15 cellular contexts compared by ENCODE assay signal in the genomic region with DNA sequence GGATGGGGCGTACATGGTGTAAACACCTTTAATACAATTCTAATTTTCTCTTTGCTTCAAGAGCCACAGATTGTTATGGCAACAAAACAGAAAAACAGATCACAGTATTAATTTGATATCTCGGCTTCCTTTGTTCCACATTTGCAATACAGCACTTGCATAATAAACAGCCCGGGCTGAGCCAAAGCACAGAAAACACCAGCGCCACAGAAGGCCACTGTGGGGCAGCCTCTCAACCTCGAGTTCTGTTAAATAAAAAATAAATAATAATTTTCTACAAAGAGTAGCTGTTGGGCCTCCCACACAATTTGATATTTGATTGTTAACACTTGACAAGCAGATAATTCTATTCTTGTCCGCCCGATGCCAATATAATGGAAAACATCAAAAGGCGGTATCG.
"Had no signal": no experiment of that assay in that cellular context is flagged by ENCODE, and none has a peak within 500 bp of the region (broad histone marks: within the 10 kb centered on the region; RNA-seq: fewer than 3 reads in every experiment).

No MANE protein-coding gene starts in this region.

- H3K27ac Mint-ChIP-seq: activated naive CD4-positive, alpha-beta T cell treated with anti-CD3 and anti-CD28 coated beads, Interleukin-2, amount 10 ng/mL, durations not matched to agents 7 days and 5 days; activated T-helper 17 cell treated with anti-CD3 and anti-CD28 coated beads, Interleukin-2, amount 50 U/mL, for 72 hours; mesothelial cell of epicardium; stimulated activated memory B cell treated with anti-CD40 and anti-IgM and Interleukin-4, amounts not matched to agents 10 μg/mL and 1 μg/mL and 100 μg/mL, for 72 hours had no signal

- H3K4me1 ChIP-seq: esophagus muscularis mucosa, tibial artery, vagina had no signal

- H3K4me1 Mint-ChIP-seq: activated naive CD4-positive, alpha-beta T cell treated with anti-CD3 and anti-CD28 coated beads, Interleukin-2, amount 10 ng/mL, durations not matched to agents 7 days and 5 days; activated T-helper 17 cell treated with anti-CD3 and anti-CD28 coated beads, Interleukin-2, amount 50 U/mL, for 72 hours; mesothelial cell of epicardium; stimulated activated memory B cell treated with anti-CD40 and anti-IgM and Interleukin-4, amounts not matched to agents 10 μg/mL and 1 μg/mL and 100 μg/mL, for 72 hours had no signal

- H3K27me3 ChIP-seq: esophagus muscularis mucosa, tibial artery, vagina had no signal

- ATAC-seq: stimulated activated memory B cell treated with anti-CD40 and anti-IgM and Interleukin-4, amounts not matched to agents 10 μg/mL and 1 μg/mL and 100 μg/mL, for 72 hours had no signal

- H3K27me3 Mint-ChIP-seq: activated T-helper 17 cell treated with anti-CD3 and anti-CD28 coated beads, Interleukin-2, amount 50 U/mL, for 72 hours had no signal

- H3K4me3 ChIP-seq: coronary artery, esophagus muscularis mucosa, tibial artery, vagina had no signal

- H3K9me3 ChIP-seq: esophagus muscularis mucosa, vagina had no signal

- H3K36me3 Mint-ChIP-seq: activated naive CD4-positive, alpha-beta T cell treated with anti-CD3 and anti-CD28 coated beads, Interleukin-2, amount 10 ng/mL, durations not matched to agents 7 days and 5 days; mesothelial cell of epicardium; stimulated activated memory B cell treated with anti-CD40 and anti-IgM and Interleukin-4, amounts not matched to agents 10 μg/mL and 1 μg/mL and 100 μg/mL, for 72 hours had no signal

- H3K4me3 Mint-ChIP-seq: activated naive CD4-positive, alpha-beta T cell treated with anti-CD3 and anti-CD28 coated beads, Interleukin-2, amount 10 ng/mL, durations not matched to agents 7 days and 5 days; activated T-helper 17 cell treated with anti-CD3 and anti-CD28 coated beads, Interleukin-2, amount 50 U/mL, for 72 hours; mesothelial cell of epicardium; neural crest cell; stimulated activated memory B cell treated with anti-CD40 and anti-IgM and Interleukin-4, amounts not matched to agents 10 μg/mL and 1 μg/mL and 100 μg/mL, for 72 hours had no signal

- DNase-seq: activated CD4-positive, CD25-positive, alpha-beta regulatory T cell treated with anti-CD3 and anti-CD28 coated beads, Interleukin-2, amount 50 U/mL, for 72 hours; activated naive CD4-positive, alpha-beta T cell treated with anti-CD3 and anti-CD28 coated beads, Interleukin-2, amount 10 ng/mL, durations not matched to agents 7 days and 5 days; activated T-cell treated with anti-CD3 and anti-CD28 coated beads for 4 hours; glutamatergic neuron; stimulated activated CD4-positive, alpha-beta T cell treated with anti-CD3 and anti-CD28 coated beads, Interleukin-2, amount 100 ng/mL, for 48 hours; T-helper 1 cell; T1000 had no signal

- H3K36me3 ChIP-seq: esophagus muscularis mucosa, tibial artery, vagina had no signal

- H3K27ac ChIP-seq: coronary artery, esophagus muscularis mucosa, tibial artery, vagina had no signal
